ENCODE assay signal across 26 cellular contexts in genomic region chr5:73126381-73126780, GRCh38. TPM values are rescaled to one million over a fixed set of nuclear protein-coding genes. Genes with fewer than 3 reads are reported as not detected.
DNase-seq lines count a peak whose midpoint lies in the region; ATAC-seq and TF ChIP-seq lines count a peak whose summit lies in the region.
"Had no signal": no experiment of that assay in that cellular context is flagged by ENCODE, and none has a peak within 500 bp of the region (broad histone marks: within the 10 kb centered on the region; RNA-seq: fewer than 3 reads in every experiment).

No MANE protein-coding gene starts in this region.

- no peaks in the 10 kb centered on the region for H3K79me2 ChIP-seq in Karpas-422 (ENCODE audit: low read length)

- no peaks in the 10 kb centered on the region for H3K36me3 ChIP-seq in Karpas-422 (ENCODE audit: insufficient read depth, low read length)
- H3K36me3 ChIP-seq: ovary, uterus had no signal

- H3K9me3 ChIP-seq in Karpas-422 (ENCODE audit: low read length): no peaks in the 10 kb centered on the region
- H3K9me3 ChIP-seq: ovary, uterus had no signal

- H3K27ac ChIP-seq in Karpas-422 (ENCODE audit: low read length): no peak overlapping the region
- H3K27ac ChIP-seq: KMS-11, ovary, uterus, VCaP had no signal

- CTCF ChIA-PET in HEK293T (lab: Yijun Ruan, JAX): no interaction called here

- peak overlapping the region; percentile 32 for H3K4me2 ChIP-seq in Karpas-422 (ENCODE audit: low read depth, low read length, poor library complexity, severe bottlenecking)

- DNase-seq in Karpas-422 (peak; percentile 68), amygdala (lab: John Stamatoyannopoulos, UW) (peak in 45 of 56 donors; percentile 5 to 80 (median 42)), hippocampal formation (lab: John Stamatoyannopoulos, UW) (peak; percentile 44 to 81), posterior cingulate gyrus (peak; percentile 22 to 94 (median 60)), NK-92 (lab: John Stamatoyannopoulos, UW; ENCODE audit: unreplicated experiment) (no peak), HEK293T (ENCODE audit: extremely low spot score) (no peak), GM19240 (ENCODE audit: insufficient read length, low spot score) (no peak)
- DNase-seq: ACHN; activated CD4-positive, alpha-beta T cell treated with anti-CD3 and anti-CD28 coated beads, Interleukin-2, amount 10 ng/mL, durations not matched to agents 7 days and 5 days; cerebellar nuclear complex; effector CD4-positive, alpha-beta T cell; erythroblast; mesenchymal stem cell; naive thymus-derived CD8-positive, alpha-beta T cell; NCI-H187; NCI-H226; ovary; uterus had no signal

- no peaks in the 10 kb centered on the region for H4K20me1 ChIP-seq in Karpas-422 (ENCODE audit: insufficient read depth, low read depth, low read length)

- POLR2A ChIA-PET in HEK293T (lab: Yijun Ruan, JAX): no interaction called here

- intact Hi-C loops in posterior cingulate gyrus (cut with DNase I): no loop called here

- 0 out of 2 replicates have a peak overlapping the region, but pooled peaks have one; percentile 39 for H2AFZ ChIP-seq in Karpas-422 (ENCODE audit: low read length)

- H3K4me3 ChIP-seq in Karpas-422 (ENCODE audit: low read length): 0 out of 2 replicates have a peak overlapping the region, but pooled peaks have one; percentile 7
- H3K4me3 ChIP-seq: ovary, uterus had no signal

- no peak overlapping the region; the same call in 1 of the 2 replicates for H3K9ac ChIP-seq in Karpas-422 (ENCODE audit: low read length)
- H3K9ac ChIP-seq: KMS-11 had no signal

- H3K9me2 ChIP-seq in Karpas-422 (replicated peaks; ENCODE audit: insufficient read depth, low read length): no peaks in the 10 kb centered on the region

- H3K4me1 ChIP-seq in Karpas-422 (ENCODE audit: low read length): peaks cover 16% of the 10 kb centered on the region
- H3K4me1 ChIP-seq: uterus had no signal

- no peak for ATAC-seq in HG03520 (IDR thresholded peaks at IDR 0.05; ENCODE audit: unreplicated experiment)
- ATAC-seq: activated T-helper 17 cell treated with anti-CD3 and anti-CD28 coated beads, Interleukin-2, amount 50 U/mL, for 72 hours; naive thymus-derived CD8-positive, alpha-beta T cell; sciatic nerve had no signal

- no peaks in the 10 kb centered on the region for H3K27me3 ChIP-seq in Karpas-422 (ENCODE audit: low read length)
- H3K27me3 ChIP-seq: ovary, uterus had no signal

TF ChIP-seq in HEK293T, 16 proteins besides CTCF, POLR2A, EP300 and RAD21:
- TF ChIP-seq ELF4 (IDR thresholded peaks at IDR 0.05): no peak
- TF ChIP-seq HDGF (IDR thresholded peaks at IDR 0.05; ENCODE audit: borderline replicate concordance): no peak
- TF ChIP-seq NFRKB (IDR thresholded peaks at IDR 0.05): no peak
- no peak for TF ChIP-seq FOXA1 (IDR thresholded peaks at IDR 0.05)
- no peak for TF ChIP-seq PKNOX1 (IDR thresholded peaks at IDR 0.05)
- TF ChIP-seq LEF1 (IDR thresholded peaks at IDR 0.05; ENCODE audit: borderline replicate concordance): no peak
- no peak for TF ChIP-seq FOXK2 (IDR thresholded peaks at IDR 0.05)
- no peak for TF ChIP-seq SUZ12 (IDR thresholded peaks at IDR 0.05)
- TF ChIP-seq TARDBP (IDR thresholded peaks at IDR 0.05): no peak
- TF ChIP-seq L3MBTL2 (conservative IDR thresholded peaks at IDR 0.05): no peak
- TF ChIP-seq CTBP1 (IDR thresholded peaks at IDR 0.05; ENCODE audit: borderline replicate concordance): no peak

RNA-seq across cellular contexts. Expression of gene TMEM171, which starts 6.0 kb away (rescaled TPM):
- total RNA-seq in Karpas-422 (2014; rRNA removed; shearing (Covaris generic); ENCODE audit: low replicate concordance): not detected in 2 replicates
- total RNA-seq: activated CD4-positive, alpha-beta T cell treated with anti-CD3 and anti-CD28 coated beads, Interleukin-2, amount 10 ng/mL, durations not matched to agents 7 days and 5 days; activated T-helper 17 cell treated with anti-CD3 and anti-CD28 coated beads, Interleukin-2, amount 50 U/mL, for 72 hours; naive thymus-derived CD8-positive, alpha-beta T cell; ovary; subcutaneous adipose tissue; T-helper 2 cell treated with Interferon-gamma antibody and Interleukin-4, amounts not matched to agents 100 ng/mL and 5 ng/mL, for 36 hours; uterus had no signal

RNA-seq across cellular contexts. Expression of gene TMEM174, which starts 46.6 kb away (rescaled TPM):
- not detected in 2 replicates for total RNA-seq in Karpas-422 (2014; rRNA removed; shearing (Covaris generic); ENCODE audit: low replicate concordance)
- total RNA-seq: activated CD4-positive, alpha-beta T cell treated with anti-CD3 and anti-CD28 coated beads, Interleukin-2, amount 10 ng/mL, durations not matched to agents 7 days and 5 days; activated T-helper 17 cell treated with anti-CD3 and anti-CD28 coated beads, Interleukin-2, amount 50 U/mL, for 72 hours; naive thymus-derived CD8-positive, alpha-beta T cell; ovary; sciatic nerve; SK-MEL-5; subcutaneous adipose tissue; T-helper 2 cell treated with Interferon-gamma antibody and Interleukin-4, amounts not matched to agents 100 ng/mL and 5 ng/mL, for 36 hours; uterus had no signal

Comparison
In these comparisons a context has a peak if more than half of its experiments do, and no peak if none do; other contexts are left out.
1. DNase-seq: peak in Karpas-422 (single experiment), amygdala (45 of 56), hippocampal formation (2 of 2) and posterior cingulate gyrus (10 of 10); none in NK-92 (single experiment), HEK293T (single experiment) and GM19240 (single experiment).